Comparison of ENCODE assay signal across 19 cellular contexts in genomic region chr7:137948845-137949330, GRCh38. TPM values are rescaled to one million over a fixed set of nuclear protein-coding genes. Genes with fewer than 3 reads are reported as not detected.
A peak's percentile ranks its signal among the peaks of the same experiment; 100 is the strongest.
DNase-seq lines count a peak whose midpoint lies in the region; ATAC-seq and TF ChIP-seq lines count a peak whose summit lies in the region.
"Had no signal": no experiment of that assay in that cellular context is flagged by ENCODE, and none has a peak within 500 bp of the region (broad histone marks: within the 10 kb centered on the region; RNA-seq: fewer than 3 reads in every experiment).

No MANE protein-coding gene starts in this region.

- DNase-seq in DMS53 (lab: John Stamatoyannopoulos, UW) (peak; percentile 50), DMS53 treated with DMSO at 0.1 percent for 48 hours (lab: John Stamatoyannopoulos, UW; ENCODE audit: unreplicated experiment) (no peak), chondrocyte (ENCODE audit: low spot score) (no peak), mucosa of descending colon (no peak), NCI-H1694 treated with DMSO at 0.1 percent for 48 hours (lab: John Stamatoyannopoulos, UW) (no peak), NCI-H2081 (lab: John Stamatoyannopoulos, UW) (no peak)
- no peak for DNase-seq in activated naive CD4-positive, alpha-beta T cell treated with anti-CD3 and anti-CD28 coated beads for 36 hours
- no peak for DNase-seq in activated CD4-positive, alpha-beta T cell treated with anti-CD3 and anti-CD28 coated beads for 48 hours
- DNase-seq: 8988T; C1 segment of cervical spinal cord; COR-L47; NCI-H2107; NCI-H226; NCI-H526 treated with DMSO at 0.1 percent for 48 hours; NK-92 treated with Interleukin-12 subunit alpha and Interleukin-12 subunit beta, amount 100 ng/mL, for 24 hours; OCI-M1 had no signal

- no peaks in the 10 kb centered on the region for H3K27me3 Mint-ChIP-seq in chondrocyte (ENCODE audit: low read depth)
- H3K27me3 Mint-ChIP-seq in activated naive CD4-positive, alpha-beta T cell treated with anti-CD3 and anti-CD28 coated beads for 36 hours (ENCODE audit: low read depth), result no peaks in the 10 kb centered on the region

- peaks cover 9% of the 10 kb centered on the region for H3K36me3 Mint-ChIP-seq in chondrocyte (ENCODE audit: low read depth)
- H3K36me3 Mint-ChIP-seq in activated naive CD4-positive, alpha-beta T cell treated with anti-CD3 and anti-CD28 coated beads for 36 hours (ENCODE audit: low read depth), result peaks cover 2% of the 10 kb centered on the region

- peak overlapping the region; percentile 2 for H3K4me3 Mint-ChIP-seq in chondrocyte (ENCODE audit: unreplicated experiment)
- no peak overlapping the region for H3K4me3 Mint-ChIP-seq in activated naive CD4-positive, alpha-beta T cell treated with anti-CD3 and anti-CD28 coated beads for 36 hours

- no peaks in the 10 kb centered on the region for H3K36me3 ChIP-seq in mucosa of descending colon (ENCODE audit: low read depth)
- H3K36me3 ChIP-seq: HAP-1 had no signal

- peak overlapping the region; percentile 95 for H3K27ac Mint-ChIP-seq in chondrocyte (ENCODE audit: unreplicated experiment)
- H3K27ac Mint-ChIP-seq in activated naive CD4-positive, alpha-beta T cell treated with anti-CD3 and anti-CD28 coated beads for 36 hours, result no peak overlapping the region

- no peaks in the 10 kb centered on the region for H3K9me3 Mint-ChIP-seq in chondrocyte (ENCODE audit: low read depth)
- no peaks in the 10 kb centered on the region for H3K9me3 Mint-ChIP-seq in activated naive CD4-positive, alpha-beta T cell treated with anti-CD3 and anti-CD28 coated beads for 36 hours

- no peaks in the 10 kb centered on the region for H3K9me3 ChIP-seq in mucosa of descending colon
- H3K9me3 ChIP-seq: HAP-1 had no signal

- no peak overlapping the region for H3K4me3 ChIP-seq in mucosa of descending colon
- H3K4me3 ChIP-seq: GM12878, HAP-1, SK-N-MC had no signal

- CTCF ChIA-PET in activated naive CD4-positive, alpha-beta T cell treated with anti-CD3 and anti-CD28 coated beads for 36 hours (lab: Charles Lee), result interaction anchor here (1.0 kb wide), 1 partner anchor 12 kb away, joined by 3 read pairs; no protein-coding TSS in a partner anchor

- ATAC-seq in mucosa of descending colon, result peak; percentile 2
- ATAC-seq: GM12878 had no signal

- H3K4me1 Mint-ChIP-seq in chondrocyte (ENCODE audit: low read depth), result peaks cover 90% of the 10 kb centered on the region
- H3K4me1 Mint-ChIP-seq in activated naive CD4-positive, alpha-beta T cell treated with anti-CD3 and anti-CD28 coated beads for 36 hours (ENCODE audit: low read depth), result peaks cover 8% of the 10 kb centered on the region

- peaks cover 21% of the 10 kb centered on the region for H3K4me1 ChIP-seq in mucosa of descending colon (ENCODE audit: low read depth)

- intact Hi-C loops in mucosa of descending colon (cut with DNase I, micrococcal nuclease), result no loop called here
- intact Hi-C loops in activated naive CD4-positive, alpha-beta T cell treated with anti-CD3 and anti-CD28 coated beads for 36 hours (cut with micrococcal nuclease), result no loop called here

- TF ChIP-seq CTCF in chondrocyte (IDR thresholded peaks at IDR 0.05) (no peak), mucosa of descending colon (IDR thresholded peaks at IDR 0.05) (no peak)

RNA-seq across cellular contexts. Expression of gene CREB3L2, which starts 53.0 kb away (rescaled TPM):
- 217 to 294 TPM (median 223 TPM) in 3 replicates for total RNA-seq in chondrocyte
- total RNA-seq in mucosa of descending colon, result 10 to 100 TPM; 15.8 to 54.3 (median 40.6) TPM
- total RNA-seq in activated naive CD4-positive, alpha-beta T cell treated with anti-CD3 and anti-CD28 coated beads for 36 hours, result 10 to 100 TPM; 14.1 to 15.7 TPM
